Comparison of ENCODE assay signal across 8 cellular contexts in genomic region chr14:89425931-89426330, GRCh38. TPM values are rescaled to one million over a fixed set of nuclear protein-coding genes. Genes with fewer than 3 reads are reported as not detected.
DNase-seq lines count a peak whose midpoint lies in the region; TF ChIP-seq lines count a peak whose summit lies in the region.

No MANE protein-coding gene starts in this region.

- H3F3A ChIP-seq in GM23248 (ENCODE audit: insufficient read depth) (peaks cover 57% of the 10 kb centered on the region), SK-N-SH (replicated peaks; ENCODE audit: insufficient read depth) (peaks cover 30% of the 10 kb centered on the region)

- H3K9me2 ChIP-seq in GM23248 (ENCODE audit: insufficient read depth) (no peaks in the 10 kb centered on the region), SK-N-SH (no peaks in the 10 kb centered on the region)

- H3K4me1 ChIP-seq in GM23248 (ENCODE audit: insufficient read depth) (peaks cover 52% of the 10 kb centered on the region), SK-N-SH (ENCODE audit: control insufficient read depth in 1 of 2, insufficient read depth in 2 of 2, low read depth in 1 of 2, low read length in 1 of 2) (peaks cover 19 to 30% of the 10 kb centered on the region in 2 experiments)

- peak overlapping the region; percentile 39 for H3K27ac ChIP-seq in GM23248
- peak overlapping the region in 1 of 2 experiments; percentile 58; a peak in 2 of 4 replicates for H3K27ac ChIP-seq in SK-N-SH (ENCODE audit: low read depth in 2 of 2, low read length in 1 of 2)

- no peaks in the 10 kb centered on the region for H4K20me1 ChIP-seq in GM23248 (ENCODE audit: insufficient read depth)
- no peaks in the 10 kb centered on the region for H4K20me1 ChIP-seq in SK-N-SH (ENCODE audit: insufficient read depth)

- H3K4me3 ChIP-seq in GM23248 (no peak overlapping the region), SK-N-SH (ENCODE audit: low read depth in 2 of 2, low read length in 1 of 2) (no peak overlapping the region)

- in situ Hi-C loops in GM23248 (cut with MboI) = loop anchor here (10.0 kb wide), 2 partner anchors 329 to 489 kb away; no protein-coding TSS in a partner anchor

- TF ChIP-seq EP300 in SK-N-SH (IDR thresholded peaks at IDR 0.05; ENCODE audit: borderline replicate concordance in 1 of 2, low read depth in 1 of 2, low read length in 1 of 2) = peak in 1 of 2 experiments; percentile 91; a peak in 2 of 4 replicates

- peak; percentile 96 for DNase-seq in Daoy (ENCODE audit: low read depth)
- DNase-seq in GM23248 = peak; percentile 96
- no peak for DNase-seq in SK-N-SH
- DNase-seq in islet precursor cell = peak; percentile 96
- DNase-seq in globus pallidus (ENCODE audit: low spot score) = no peak
- DNase-seq in NCI-H146 treated with DMSO at 0.1 percent for 48 hours (lab: John Stamatoyannopoulos, UW; ENCODE audit: unreplicated experiment) = no peak
- DNase-seq in NCI-H2029 treated with DMSO at 0.1 percent for 48 hours (lab: John Stamatoyannopoulos, UW) = no peak
- no peak for DNase-seq in NCI-H526 (lab: John Stamatoyannopoulos, UW)

- no peaks in the 10 kb centered on the region for H3K27me3 ChIP-seq in GM23248 (replicated peaks; ENCODE audit: insufficient read depth)
- no peaks in the 10 kb centered on the region for H3K27me3 ChIP-seq in SK-N-SH (ENCODE audit: insufficient read depth)

- no peak overlapping the region for H2AFZ ChIP-seq in GM23248
- no peak overlapping the region for H2AFZ ChIP-seq in SK-N-SH (ENCODE audit: low read depth)

- H3K36me3 ChIP-seq in GM23248 (ENCODE audit: low read depth) (no peaks in the 10 kb centered on the region), SK-N-SH (replicated peaks in 1 of 2; ENCODE audit: control insufficient read depth in 1 of 2, insufficient read depth in 2 of 2, low read length in 1 of 2) (no peaks in the 10 kb centered on the region)

- H3K79me2 ChIP-seq in GM23248 (ENCODE audit: insufficient read depth) (no peaks in the 10 kb centered on the region), SK-N-SH (ENCODE audit: insufficient read depth) (no peaks in the 10 kb centered on the region; the same call in 1 of the 2 replicates)

- CTCF ChIA-PET in SK-N-SH (lab: Yijun Ruan, JAX) = no interaction called here

- H3K9me3 ChIP-seq in GM23248 (ENCODE audit: low read depth) = no peaks in the 10 kb centered on the region
- no peaks in the 10 kb centered on the region for H3K9me3 ChIP-seq in SK-N-SH

- 0 to 2% methylated on average over 6 of the region's 6 CpGs for WGBS in GM23248 (ENCODE audit: low coverage in 1 of 2, low lambda C conversion rate in 2 of 2, missing lambda C conversion rate in 2 of 2), 2 experiments
- 19% methylated on average over 6 of the region's 6 CpGs for WGBS in SK-N-SH (ENCODE audit: low lambda C conversion rate)

- no peak for TF ChIP-seq RAD21 in SK-N-SH (IDR thresholded peaks at IDR 0.05; ENCODE audit: low read length)

- H3K4me2 ChIP-seq in GM23248 (ENCODE audit: unreplicated experiment) (peak overlapping the region; percentile 15), SK-N-SH (no peak overlapping the region)

- H3K9ac ChIP-seq in GM23248 (peak overlapping the region; percentile 32; the same call in 1 of the 2 replicates), SK-N-SH (no peak overlapping the region)

- TF ChIP-seq CTCF in SK-N-SH (IDR thresholded peaks at IDR 0.05) = no peak

- POLR2A ChIA-PET in SK-N-SH (lab: Yijun Ruan, JAX) = no interaction called here

TF ChIP-seq in SK-N-SH, 30 proteins besides CTCF, POLR2A, EP300 and RAD21 (continues in another document):
- TF ChIP-seq NFIC (IDR thresholded peaks at IDR 0.05; ENCODE audit: borderline replicate concordance) (peak; percentile 93), FOXJ3 (CRISPR knock-in tag; IDR thresholded peaks at IDR 0.05) (no peak), SMC3 (IDR thresholded peaks at IDR 0.05; ENCODE audit: low read depth, low read length) (no peak), FOSL2 (IDR thresholded peaks at IDR 0.05; ENCODE audit: borderline replicate concordance, low read depth) (peak; percentile 91), RCOR1 (IDR thresholded peaks at IDR 0.05; ENCODE audit: low read length) (no peak), FOXM1 (IDR thresholded peaks at IDR 0.05; ENCODE audit: low read depth) (peak; percentile 83), RXRA (IDR thresholded peaks at IDR 0.05; ENCODE audit: borderline replicate concordance, low read depth) (peak; percentile 86; the same call in 1 of the 2 replicates), EZH2phosphoT487 (IDR thresholded peaks at IDR 0.05; ENCODE audit: borderline replicate concordance, low read depth) (no peak), POLR2AphosphoS5 (IDR thresholded peaks at IDR 0.05; ENCODE audit: low read depth, low read length) (peak; percentile 46; the same call in 1 of the 2 replicates), TCF12 (IDR thresholded peaks at IDR 0.05) (peak; percentile 93), MEF2A (IDR thresholded peaks at IDR 0.05; ENCODE audit: borderline replicate concordance, low read depth) (peak; percentile 70; the same call in 1 of the 2 replicates), YY1 (IDR thresholded peaks at IDR 0.05; ENCODE audit: low read depth) (peak; percentile 45; the same call in 1 of the 2 replicates), JUND (IDR thresholded peaks at IDR 0.05) (peak; percentile 95), CHD2 (IDR thresholded peaks at IDR 0.05; ENCODE audit: low read length, partially characterized antibody) (no peak), REST (IDR thresholded peaks at IDR 0.05; ENCODE audit: low read depth, low read length) (peak; percentile 43; the same call in 1 of the 2 replicates), PBX3 (IDR thresholded peaks at IDR 0.05) (peak; percentile 86), SIN3A (IDR thresholded peaks at IDR 0.05; ENCODE audit: borderline replicate concordance, low read depth, low read length) (0 out of 2 replicates have a peak, but pooled peaks have one; percentile 25), RFX5 (IDR thresholded peaks at IDR 0.05; ENCODE audit: low read length) (no peak), ZBTB33 (IDR thresholded peaks at IDR 0.05; ENCODE audit: borderline replicate concordance, low read depth) (peak; percentile 70; the same call in 1 of the 2 replicates), MAX (IDR thresholded peaks at IDR 0.05; ENCODE audit: low read depth) (peak; percentile 77)

RNA-seq across cellular contexts. Expression of gene FOXN3, which starts 8.9 kb away (rescaled TPM):
- total RNA-seq in Daoy (2014; rRNA removed; shearing (Covaris generic)) = 17.7 and 34.4 TPM in 2 replicates
- 15.9 and 18.6 TPM in 2 replicates for total RNA-seq in GM23248 (2014; rRNA removed; shearing (Covaris generic))
- polyA plus RNA-seq in GM23248 (2016; fragmentation: Nextera tagmentation; extraction: Ambion mirVana) (18.6 and 19.0 TPM in 2 replicates), SK-N-SH (2012; rRNA removed) (9.8 and 12.0 TPM in 2 replicates)
- 10.5 and 11.9 TPM in 2 replicates for polyA plus RNA-seq in SK-N-SH (2012; cell fraction: cytosol; rRNA removed)
- polyA plus RNA-seq in SK-N-SH (2012; cell fraction: nucleus; rRNA removed) = 9.6 and 9.8 TPM in 2 replicates

Comparison
In these comparisons a context has a peak if more than half of its experiments do, and no peak if none do; other contexts are left out.
1. DNase-seq: peak in Daoy (single experiment), GM23248 (single experiment) and islet precursor cell (single experiment); none in SK-N-SH (single experiment), globus pallidus (single experiment), NCI-H146 treated with DMSO at 0.1 percent for 48 hours (single experiment), NCI-H2029 treated with DMSO at 0.1 percent for 48 hours (single experiment) and NCI-H526 (0 of 2).